In the genomic region with DNA sequence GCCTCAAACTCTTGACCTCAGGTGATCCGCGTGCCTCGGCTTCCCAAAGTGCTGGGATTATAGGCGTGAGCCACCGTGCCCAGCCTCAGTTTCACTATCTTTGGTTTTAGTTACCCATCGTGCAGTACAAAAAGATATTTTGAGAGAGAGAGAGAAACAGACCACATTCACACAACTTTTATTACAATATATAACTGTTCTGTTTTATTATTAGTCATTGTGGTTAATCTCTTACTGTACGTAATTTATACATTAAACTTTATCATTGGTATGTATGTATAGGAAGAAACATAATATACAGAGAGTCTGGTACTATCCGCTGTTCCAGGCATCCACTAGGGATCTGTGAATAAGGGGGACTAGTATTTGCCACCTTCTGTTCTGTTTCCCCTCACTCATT, we compare ENCODE assay signal across 21 cellular contexts. TPM values are rescaled to one million over a fixed set of nuclear protein-coding genes. Genes with fewer than 3 reads are reported as not detected.
A peak's percentile ranks its signal among the peaks of the same experiment; 100 is the strongest.
DNase-seq lines count a peak whose midpoint lies in the region; ATAC-seq and TF ChIP-seq lines count a peak whose summit lies in the region.
"Had no signal": no experiment of that assay in that cellular context is flagged by ENCODE, and none has a peak within 500 bp of the region (broad histone marks: within the 10 kb centered on the region; RNA-seq: fewer than 3 reads in every experiment).

No MANE protein-coding gene starts in this region.

- H3K4me3 ChIP-seq in SU-DHL-6 (ENCODE audit: insufficient read depth, low read length, poor library complexity, severe bottlenecking), result no peak overlapping the region
- H3K4me3 ChIP-seq: hepatocyte, lung, right atrium auricular region, testis had no signal

- CTCF ChIA-PET in activated naive CD4-positive, alpha-beta T cell treated with anti-CD3 and anti-CD28 coated beads for 36 hours (lab: Charles Lee), result interaction anchor here (0.7 to 1.5 kb wide), 5 partner anchors 10 to 100 kb away, joined by 3 to 4 read pairs (median 3); a partner anchor contains a TSS

- intact Hi-C loops in activated naive CD4-positive, alpha-beta T cell treated with anti-CD3 and anti-CD28 coated beads for 36 hours (cut with micrococcal nuclease), result no loop called here

- peaks cover 88% of the 10 kb centered on the region for H3K4me1 Mint-ChIP-seq in activated naive CD4-positive, alpha-beta T cell treated with anti-CD3 and anti-CD28 coated beads for 36 hours (ENCODE audit: low read depth)
- peaks cover 95% of the 10 kb centered on the region for H3K4me1 Mint-ChIP-seq in activated naive CD8-positive, alpha-beta T cell treated with anti-CD3 and anti-CD28 coated beads, Interleukin-2, amount 50 U/mL, for 24 hours
- H3K4me1 Mint-ChIP-seq in stimulated activated naive CD8-positive, alpha-beta T cell treated with anti-CD3 and anti-CD28 coated beads, Interleukin-15, amount 100 ng/mL, for 72 hours, result peaks cover 94% of the 10 kb centered on the region

- peaks cover 40% of the 10 kb centered on the region for H3K36me3 Mint-ChIP-seq in activated naive CD4-positive, alpha-beta T cell treated with anti-CD3 and anti-CD28 coated beads for 36 hours (ENCODE audit: low read depth)
- H3K36me3 Mint-ChIP-seq in activated naive CD8-positive, alpha-beta T cell treated with anti-CD3 and anti-CD28 coated beads, Interleukin-2, amount 50 U/mL, for 24 hours (ENCODE audit: low read depth), result peaks cover 8% of the 10 kb centered on the region

- no peaks in the 10 kb centered on the region for H3K79me2 ChIP-seq in SU-DHL-6 (ENCODE audit: insufficient read depth, low read length)
- H3K79me2 ChIP-seq: hepatocyte had no signal

- no peak for DNase-seq in activated naive CD4-positive, alpha-beta T cell treated with anti-CD3 and anti-CD28 coated beads for 36 hours
- DNase-seq in activated naive CD4-positive, alpha-beta T cell treated with Interleukin-2 at 50 U/mL for 16 hours, result no peak
- DNase-seq in activated naive CD8-positive, alpha-beta T cell treated with anti-CD3 and anti-CD28 coated beads, Interleukin-2, amount 50 U/mL, for 24 hours, result no peak
- DNase-seq in stimulated activated naive CD8-positive, alpha-beta T cell treated with anti-CD3 and anti-CD28 coated beads, Interleukin-15, amount 100 ng/mL, for 72 hours, result no peak
- DNase-seq in AG20443 (ENCODE audit: low spot score) (no peak), Kasumi-1 (lab: John Stamatoyannopoulos, UW) (no peak), NCI-H1105 (lab: John Stamatoyannopoulos, UW) (no peak)
- DNase-seq: COR-L47; EL; foreskin fibroblast; islet precursor cell; NCI-H2081; stimulated activated CD4-positive, alpha-beta T cell treated with anti-CD3 and anti-CD28 coated beads, Interleukin-12 subunit alpha, Interleukin-12 subunit beta, amount 100 ng/mL, for 4 hours; stimulated activated CD8-positive, alpha-beta memory T cell treated with anti-CD3 and anti-CD28 coated beads, Interleukin-4, amount 100 ng/mL, for 48 hours; testis had no signal

- H3K9me3 ChIP-seq in SU-DHL-6 (ENCODE audit: insufficient read depth, low read length), result no peaks in the 10 kb centered on the region
- H3K9me3 ChIP-seq: right atrium auricular region, testis had no signal

- H2AFZ ChIP-seq in SU-DHL-6 (ENCODE audit: low read depth, low read length, severe bottlenecking), result no peak overlapping the region
- H2AFZ ChIP-seq: hepatocyte had no signal

- no peaks in the 10 kb centered on the region for H3K9me2 ChIP-seq in SU-DHL-6 (replicated peaks; ENCODE audit: insufficient read depth, low read length)

- no peaks in the 10 kb centered on the region for H3K27me3 Mint-ChIP-seq in activated naive CD4-positive, alpha-beta T cell treated with anti-CD3 and anti-CD28 coated beads for 36 hours (ENCODE audit: low read depth)
- H3K27me3 Mint-ChIP-seq in activated naive CD8-positive, alpha-beta T cell treated with anti-CD3 and anti-CD28 coated beads, Interleukin-2, amount 50 U/mL, for 24 hours, result no peaks in the 10 kb centered on the region
- no peaks in the 10 kb centered on the region for H3K27me3 Mint-ChIP-seq in stimulated activated naive CD8-positive, alpha-beta T cell treated with anti-CD3 and anti-CD28 coated beads, Interleukin-15, amount 100 ng/mL, for 72 hours
- H3K27me3 Mint-ChIP-seq: dendritic cell treated with granulocyte-macrophage colony-stimulating factor and Interleukin-4, amounts not matched to agents 40 ng/mL and 50 ng/mL, for 4 days had no signal

- peaks cover 2% of the 10 kb centered on the region for H3K9me3 Mint-ChIP-seq in activated naive CD4-positive, alpha-beta T cell treated with anti-CD3 and anti-CD28 coated beads for 36 hours
- no peaks in the 10 kb centered on the region for H3K9me3 Mint-ChIP-seq in activated naive CD8-positive, alpha-beta T cell treated with anti-CD3 and anti-CD28 coated beads, Interleukin-2, amount 50 U/mL, for 24 hours
- H3K9me3 Mint-ChIP-seq in stimulated activated naive CD8-positive, alpha-beta T cell treated with anti-CD3 and anti-CD28 coated beads, Interleukin-15, amount 100 ng/mL, for 72 hours, result peaks cover 0 to 6% of the 10 kb centered on the region in 2 donors
- H3K9me3 Mint-ChIP-seq: dendritic cell treated with granulocyte-macrophage colony-stimulating factor and Interleukin-4, amounts not matched to agents 40 ng/mL and 50 ng/mL, for 4 days had no signal

- peak overlapping the region; percentile 63 for H3K4me3 Mint-ChIP-seq in activated naive CD4-positive, alpha-beta T cell treated with anti-CD3 and anti-CD28 coated beads for 36 hours
- H3K4me3 Mint-ChIP-seq in activated naive CD8-positive, alpha-beta T cell treated with anti-CD3 and anti-CD28 coated beads, Interleukin-2, amount 50 U/mL, for 24 hours, result peak overlapping the region; percentile 64
- H3K4me3 Mint-ChIP-seq in stimulated activated naive CD8-positive, alpha-beta T cell treated with anti-CD3 and anti-CD28 coated beads, Interleukin-15, amount 100 ng/mL, for 72 hours, result peak overlapping the region; percentile 79 to 87
- H3K4me3 Mint-ChIP-seq: dendritic cell treated with granulocyte-macrophage colony-stimulating factor and Interleukin-4, amounts not matched to agents 40 ng/mL and 50 ng/mL, for 4 days had no signal

- H3K27ac ChIP-seq in SU-DHL-6 (ENCODE audit: low read depth, low read length), result peak overlapping the region; percentile 92
- H3K27ac ChIP-seq: epithelial cell of prostate, hepatocyte, right atrium auricular region had no signal

- peak overlapping the region; percentile 99 for H3K27ac Mint-ChIP-seq in activated naive CD4-positive, alpha-beta T cell treated with anti-CD3 and anti-CD28 coated beads for 36 hours
- H3K27ac Mint-ChIP-seq in activated naive CD8-positive, alpha-beta T cell treated with anti-CD3 and anti-CD28 coated beads, Interleukin-2, amount 50 U/mL, for 24 hours, result peak overlapping the region; percentile 100
- H3K27ac Mint-ChIP-seq in stimulated activated naive CD8-positive, alpha-beta T cell treated with anti-CD3 and anti-CD28 coated beads, Interleukin-15, amount 100 ng/mL, for 72 hours, result peak overlapping the region; percentile 95 to 96

- no peaks in the 10 kb centered on the region for H3K27me3 ChIP-seq in SU-DHL-6 (ENCODE audit: low read length)
- H3K27me3 ChIP-seq: hepatocyte, right atrium auricular region, testis had no signal

- no peaks in the 10 kb centered on the region for H4K20me1 ChIP-seq in SU-DHL-6 (ENCODE audit: low read depth, low read length)

- H3K36me3 ChIP-seq in SU-DHL-6 (ENCODE audit: low read length), result no peaks in the 10 kb centered on the region
- H3K36me3 ChIP-seq: right atrium auricular region had no signal

- ATAC-seq in activated naive CD8-positive, alpha-beta T cell treated with anti-CD3 and anti-CD28 coated beads, Interleukin-2, amount 50 U/mL, for 24 hours, result no peak
- ATAC-seq in stimulated activated naive CD8-positive, alpha-beta T cell treated with anti-CD3 and anti-CD28 coated beads, Interleukin-15, amount 100 ng/mL, for 72 hours, result no peak

- H3F3A ChIP-seq in SU-DHL-6 (ENCODE audit: insufficient read depth), result peaks cover 64% of the 10 kb centered on the region

- peak overlapping the region; percentile 56 for H3K4me2 ChIP-seq in SU-DHL-6 (ENCODE audit: low read depth, low read length, poor library complexity, severe bottlenecking)
- H3K4me2 ChIP-seq: hepatocyte had no signal

- no peak for TF ChIP-seq CTCF in SU-DHL-6 (IDR thresholded peaks at IDR 0.05; ENCODE audit: insufficient read depth, low read length, poor library complexity, severe bottlenecking)

- peak overlapping the region; percentile 47 for H3K9ac ChIP-seq in SU-DHL-6 (ENCODE audit: low read length)

RNA-seq across cellular contexts. Expression of a gene that starts 29.4 kb away (rescaled TPM):
- total RNA-seq in activated naive CD4-positive, alpha-beta T cell treated with anti-CD3 and anti-CD28 coated beads for 36 hours, result 10 to 100 TPM; 67.3 to 68.5 TPM
